In genomic region chr6:34437644-34437970, GRCh38 we compare ENCODE assay signal across 20 cellular contexts. TPM values are rescaled to one million over a fixed set of nuclear protein-coding genes. Genes with fewer than 3 reads are reported as not detected.
DNase-seq lines count a peak whose midpoint lies in the region; TF ChIP-seq lines count a peak whose summit lies in the region.
"Had no signal": no experiment of that assay in that cellular context is flagged by ENCODE, and none has a peak within 500 bp of the region (broad histone marks: within the 10 kb centered on the region; RNA-seq: fewer than 3 reads in every experiment).

No MANE protein-coding gene starts in this region.

- intact Hi-C loops in mammary epithelial cell (cut with micrococcal nuclease): no loop called here

- no peak overlapping the region for H2BK5ac ChIP-seq in trophoblast cell (ENCODE audit: low read depth, low read length, poor library complexity)

- no peak overlapping the region for H3K4me3 Mint-ChIP-seq in type B pancreatic cell
- H3K4me3 Mint-ChIP-seq: B cell; CD14-positive monocyte; CD4-positive, alpha-beta memory T cell; CD4-positive, CD25-positive, alpha-beta regulatory T cell had no signal

- CTCF ChIA-PET in mammary epithelial cell (lab: Charles Lee; ENCODE audit: low non-redundant PET): no interaction called here

- no peak for TF ChIP-seq CTCF in mammary epithelial cell (conservative IDR thresholded peaks at IDR 0.05 in 1 of 2, IDR thresholded peaks at IDR 0.05 in 1 of 2; ENCODE audit: extremely low read depth in 1 of 2, insufficient read depth in 1 of 2, low read depth in 1 of 2, low read length in 2 of 2)
- no peak for TF ChIP-seq CTCF in C4-2B (conservative IDR thresholded peaks at IDR 0.05)
- no peak for TF ChIP-seq CTCF in type B pancreatic cell (conservative IDR thresholded peaks at IDR 0.05)

- H3K36me3 Mint-ChIP-seq in type B pancreatic cell: no peaks in the 10 kb centered on the region
- H3K36me3 Mint-ChIP-seq: CD14-positive monocyte; CD4-positive, alpha-beta memory T cell; CD4-positive, CD25-positive, alpha-beta regulatory T cell had no signal

- H2BK120ac ChIP-seq in trophoblast cell (ENCODE audit: insufficient read depth, low read length, poor library complexity): no peak overlapping the region

- H3K4me1 ChIP-seq in mammary epithelial cell (ENCODE audit: insufficient read depth, low read length) (no peaks in the 10 kb centered on the region), trophoblast cell (ENCODE audit: control insufficient read depth in 1 of 2, insufficient read depth in 2 of 2, low read length in 2 of 2) (no peaks in the 10 kb centered on the region)
- H3K4me1 ChIP-seq: A549, Caco-2 had no signal

- H2AFZ ChIP-seq in mammary epithelial cell (ENCODE audit: low read depth, low read length): no peak overlapping the region
- H2AFZ ChIP-seq in trophoblast cell (ENCODE audit: insufficient read depth, low read length, poor library complexity): no peak overlapping the region

- no peak overlapping the region for H3K18ac ChIP-seq in trophoblast cell (ENCODE audit: low read length)

- no peak overlapping the region for H4K91ac ChIP-seq in trophoblast cell (ENCODE audit: low read depth, low read length)

- whole genome bisulfite sequencing in mammary epithelial cell (ENCODE audit: low coverage, missing lambda C conversion rate): 91% methylated on average over 1 of the region's 1 CpG
- WGBS in trophoblast cell (ENCODE audit: extremely low coverage, insufficient coverage, insufficient read length): no CpG with 5 or more reads among the region's 1 CpG

- dilution Hi-C loops in mammary epithelial cell (cut with HindIII; ENCODE audit: low sequenced_read_pairs): no loop called here

- no peak overlapping the region for H3K14ac ChIP-seq in trophoblast cell (ENCODE audit: low read length)

- peak; percentile 51 to 92 for DNase-seq in T47D (ENCODE audit: low read depth in 1 of 2, low spot score in 1 of 2)
- DNase-seq in mammary epithelial cell: no peak
- peak; percentile 51 to 87 for DNase-seq in trophoblast cell
- no peak for DNase-seq in type B pancreatic cell (ENCODE audit: extremely low spot score, unreplicated experiment)
- DNase-seq in globus pallidus (ENCODE audit: low spot score): no peak
- DNase-seq in NCI-H526 (lab: John Stamatoyannopoulos, UW): no peak
- DNase-seq: AML-193; Caco-2; Calu3; CD4-positive, alpha-beta memory T cell; CD4-positive, CD25-positive, alpha-beta regulatory T cell; DMS79 treated with DMSO at 0.1 percent for 48 hours; GF-D8 had no signal

- H3K36me3 ChIP-seq in mammary epithelial cell (ENCODE audit: insufficient read depth, low read length) (no peaks in the 10 kb centered on the region), trophoblast cell (ENCODE audit: control insufficient read depth in 1 of 2, insufficient read depth in 2 of 2, low read length in 2 of 2) (no peaks in the 10 kb centered on the region)
- H3K36me3 ChIP-seq: BLaER1 treated with 17β-estradiol and CSF1 and Interleukin-3, amounts not matched to agents 10 nM and 100 nM had no signal

- H3K9me3 ChIP-seq in mammary epithelial cell (replicated peaks; ENCODE audit: insufficient read depth, low read length) (no peaks in the 10 kb centered on the region), trophoblast cell (ENCODE audit: insufficient read depth, low read depth, low read length) (peaks cover 5% of the 10 kb centered on the region)
- H3K9me3 ChIP-seq: A549, Caco-2 had no signal

- no peaks in the 10 kb centered on the region for H3K27me3 Mint-ChIP-seq in type B pancreatic cell
- H3K27me3 Mint-ChIP-seq: B cell; CD4-positive, CD25-positive, alpha-beta regulatory T cell had no signal

- no TSS peak for BruUV-seq in mammary epithelial cell (replicated peaks; lab: Mats Ljungman, UMichigan)

- peak overlapping the region; percentile 32 for H3K27ac Mint-ChIP-seq in type B pancreatic cell
- H3K27ac Mint-ChIP-seq: B cell; CD14-positive monocyte; CD4-positive, alpha-beta memory T cell had no signal

- in situ Hi-C loops in T47D (cut with HindIII; ENCODE audit: low pct_unique_long_range_greater_than_20kb, low sequenced_read_pairs): no loop called here
- in situ Hi-C loops in mammary epithelial cell (cut with MboI; ENCODE audit: low sequenced_read_pairs in 2 of 2): loop anchor here in 1 of 2 donors (25.0 kb wide), 1 partner anchor 175 kb away; no protein-coding TSS in a partner anchor

- H3K4me3 ChIP-seq in mammary epithelial cell (replicated peaks in 1 of 3; ENCODE audit: insufficient read depth in 1 of 3, low read depth in 2 of 3, low read length in 3 of 3) (no peak overlapping the region), trophoblast cell (ENCODE audit: low read depth, low read length) (no peak overlapping the region)
- H3K4me3 ChIP-seq: A549; BLaER1 treated with 17β-estradiol and CSF1 and Interleukin-3, amounts not matched to agents 10 nM and 100 nM had no signal

- H4K12ac ChIP-seq in trophoblast cell (ENCODE audit: low read depth, low read length): no peak overlapping the region

- no peak overlapping the region for H3K23ac ChIP-seq in trophoblast cell (ENCODE audit: low read length)

- H3K4me1 Mint-ChIP-seq in type B pancreatic cell (ENCODE audit: unreplicated experiment): no peaks in the 10 kb centered on the region
- H3K4me1 Mint-ChIP-seq: CD14-positive monocyte; CD4-positive, alpha-beta memory T cell; CD4-positive, CD25-positive, alpha-beta regulatory T cell had no signal

- no peaks in the 10 kb centered on the region for H3K79me1 ChIP-seq in trophoblast cell (ENCODE audit: low read length)

- no peak overlapping the region for H2BK12ac ChIP-seq in trophoblast cell (ENCODE audit: low read length)

- H3K27ac ChIP-seq in mammary epithelial cell (ENCODE audit: insufficient read depth, low read depth, low read length) (no peak overlapping the region), C4-2B (peak overlapping the region; percentile 19; the same call in 1 of the 2 replicates), trophoblast cell (ENCODE audit: low read depth, low read length) (no peak overlapping the region)
- H3K27ac ChIP-seq: 22Rv1; A549; BLaER1 treated with 17β-estradiol and CSF1 and Interleukin-3, amounts not matched to agents 10 nM and 100 nM had no signal

- H4K8ac ChIP-seq in trophoblast cell (ENCODE audit: low read depth, low read length): no peak overlapping the region

- no peak overlapping the region for H3K9ac ChIP-seq in mammary epithelial cell (ENCODE audit: insufficient read depth, low read length)
- no peak overlapping the region for H3K9ac ChIP-seq in trophoblast cell (ENCODE audit: low read length)
- H3K9ac ChIP-seq: BLaER1 treated with 17β-estradiol and CSF1 and Interleukin-3, amounts not matched to agents 10 nM and 100 nM had no signal

- H4K20me1 ChIP-seq in mammary epithelial cell (ENCODE audit: insufficient read depth, low read length): no peaks in the 10 kb centered on the region
- H4K20me1 ChIP-seq: BLaER1 treated with 17β-estradiol and CSF1 and Interleukin-3, amounts not matched to agents 10 nM and 100 nM had no signal

- no peak overlapping the region for H3K4ac ChIP-seq in trophoblast cell (ENCODE audit: low read depth, low read length)

- H3K79me2 ChIP-seq in mammary epithelial cell (ENCODE audit: insufficient read depth, low read length) (no peaks in the 10 kb centered on the region), trophoblast cell (ENCODE audit: control insufficient read depth, insufficient read depth, low read length, poor library complexity) (no peaks in the 10 kb centered on the region)

- H3K4me2 ChIP-seq in mammary epithelial cell (ENCODE audit: insufficient read depth, low read depth, low read length) (no peak overlapping the region), trophoblast cell (ENCODE audit: low read length) (no peak overlapping the region)
- H3K4me2 ChIP-seq: A549; BLaER1 treated with 17β-estradiol and CSF1 and Interleukin-3, amounts not matched to agents 10 nM and 100 nM had no signal

- H3K27me3 ChIP-seq in mammary epithelial cell (ENCODE audit: insufficient read depth, low read length): no peaks in the 10 kb centered on the region
- no peaks in the 10 kb centered on the region for H3K27me3 ChIP-seq in trophoblast cell (ENCODE audit: insufficient read depth, low read length)
- H3K27me3 ChIP-seq: BLaER1 treated with 17β-estradiol and CSF1 and Interleukin-3, amounts not matched to agents 10 nM and 100 nM had no signal

- no peak overlapping the region for H2AK5ac ChIP-seq in trophoblast cell (ENCODE audit: low read length)

- H3K9me3 Mint-ChIP-seq in type B pancreatic cell: no peaks in the 10 kb centered on the region
- H3K9me3 Mint-ChIP-seq: CD4-positive, alpha-beta memory T cell had no signal

RNA-seq across cellular contexts. Expression of gene RPS10, which starts 11.7 kb away (rescaled TPM):
- total RNA-seq in mammary epithelial cell (1,000 to 10,000 TPM; 1,172 to 2,003 TPM), type B pancreatic cell (ENCODE audit: low replicate concordance) (1,583 and 1,590 TPM in 2 replicates)
- polyA plus RNA-seq in mammary epithelial cell: 4,560 TPM
- polyA minus RNA-seq in mammary epithelial cell: 1,685 TPM
- polyA plus RNA-seq in trophoblast cell (2013): 1,291 and 1,293 TPM in 2 replicates

RNA-seq across cellular contexts. Expression of gene PACSIN1, which starts 28.3 kb away (rescaled TPM):
- total RNA-seq in mammary epithelial cell (not detected), type B pancreatic cell (ENCODE audit: low replicate concordance) (3.4 and 12.5 TPM in 2 replicates)
- polyA plus RNA-seq in mammary epithelial cell: 0.02 TPM
- polyA minus RNA-seq in mammary epithelial cell: not detected
- 0.05 and 0.08 TPM in 2 replicates for polyA plus RNA-seq in trophoblast cell (2013)
- total RNA-seq: A172 had no signal
- polyA plus RNA-seq: CD14-positive monocyte had no signal

RNA-seq across cellular contexts. Expression of gene NUDT3, which starts 45.1 kb away (rescaled TPM):
- total RNA-seq in mammary epithelial cell (10 to 100 TPM; 17.9 to 20.2 TPM), type B pancreatic cell (ENCODE audit: low replicate concordance) (19.4 and 31.9 TPM in 2 replicates)
- 13.0 TPM for polyA plus RNA-seq in mammary epithelial cell
- 18.3 TPM for polyA minus RNA-seq in mammary epithelial cell
- polyA plus RNA-seq in trophoblast cell (2013): 5.7 TPM in 2 replicates

Comparison
In these comparisons a context has a peak if more than half of its experiments do, and no peak if none do; other contexts are left out.
1. DNase-seq: peak in T47D (2 of 2) and trophoblast cell (2 of 2); none in mammary epithelial cell (single experiment), type B pancreatic cell (single experiment), globus pallidus (single experiment) and NCI-H526 (0 of 2).